Comparison of ENCODE assay signal across 16 cellular contexts in genomic region chr2:233105156-233105895, GRCh38.
"Had no signal": no experiment of that assay in that cellular context is flagged by ENCODE, and none has a peak within 500 bp of the region (broad histone marks: within the 10 kb centered on the region; RNA-seq: fewer than 3 reads in every experiment).

No MANE protein-coding gene starts in this region.

- H3K4me3 Mint-ChIP-seq: activated CD8-positive, alpha-beta T cell treated with anti-CD3 and anti-CD28 coated beads, Interleukin-2, amount 10 ng/mL, durations not matched to agents 7 days and 5 days; activated naive CD8-positive, alpha-beta T cell; endodermal cell had no signal

- H3K27ac Mint-ChIP-seq: activated CD8-positive, alpha-beta T cell treated with anti-CD3 and anti-CD28 coated beads, Interleukin-2, amount 10 ng/mL, durations not matched to agents 7 days and 5 days; endodermal cell had no signal

- ATAC-seq: activated CD8-positive, alpha-beta T cell treated with anti-CD3 and anti-CD28 coated beads, Interleukin-2, amount 10 ng/mL, durations not matched to agents 7 days and 5 days; gastrocnemius medialis; heart left ventricle; left colon; stimulated activated naive CD8-positive, alpha-beta T cell treated with anti-CD3 and anti-CD28 coated beads, Interleukin-15, Interleukin-2, amounts not matched to agents 100 U/mL and 50 U/mL, for 24 hours had no signal

- H3K4me1 ChIP-seq: gastrocnemius medialis had no signal

- H3K27me3 Mint-ChIP-seq: activated naive CD8-positive, alpha-beta T cell had no signal

- H3K9me3 ChIP-seq: gastrocnemius medialis had no signal

- H3K4me3 ChIP-seq: gastrocnemius medialis, heart left ventricle, lung had no signal

- H3K27me3 ChIP-seq: heart left ventricle had no signal

- H3K27ac ChIP-seq: gastrocnemius medialis, heart left ventricle had no signal

- DNase-seq: activated CD8-positive, alpha-beta memory T cell treated with anti-CD3 and anti-CD28 coated beads, Interleukin-2, amount 50 U/mL, for 4 hours; activated CD8-positive, alpha-beta T cell treated with anti-CD3 and anti-CD28 coated beads, Interleukin-2, amount 10 ng/mL, durations not matched to agents 7 days and 5 days; activated gamma-delta T cell treated with Interleukin-2 at 50 U/mL for 16 hours; anterior cingulate cortex; cerebellar nuclear complex; endodermal cell; gastrocnemius medialis; heart left ventricle; left colon; nucleus accumbens; stimulated activated CD4-positive, alpha-beta T cell treated with anti-CD3 and anti-CD28 coated beads, Interleukin-4, amount 100 ng/mL, for 1 hour; stimulated activated naive CD8-positive, alpha-beta T cell treated with anti-CD3 and anti-CD28 coated beads, Interleukin-15, Interleukin-2, amounts not matched to agents 100 U/mL and 50 U/mL, for 24 hours; T1000; trophoblast cell had no signal

- H3K36me3 ChIP-seq: gastrocnemius medialis, heart left ventricle had no signal
